Comparison of ENCODE assay signal across 18 cellular contexts in the genomic region with DNA sequence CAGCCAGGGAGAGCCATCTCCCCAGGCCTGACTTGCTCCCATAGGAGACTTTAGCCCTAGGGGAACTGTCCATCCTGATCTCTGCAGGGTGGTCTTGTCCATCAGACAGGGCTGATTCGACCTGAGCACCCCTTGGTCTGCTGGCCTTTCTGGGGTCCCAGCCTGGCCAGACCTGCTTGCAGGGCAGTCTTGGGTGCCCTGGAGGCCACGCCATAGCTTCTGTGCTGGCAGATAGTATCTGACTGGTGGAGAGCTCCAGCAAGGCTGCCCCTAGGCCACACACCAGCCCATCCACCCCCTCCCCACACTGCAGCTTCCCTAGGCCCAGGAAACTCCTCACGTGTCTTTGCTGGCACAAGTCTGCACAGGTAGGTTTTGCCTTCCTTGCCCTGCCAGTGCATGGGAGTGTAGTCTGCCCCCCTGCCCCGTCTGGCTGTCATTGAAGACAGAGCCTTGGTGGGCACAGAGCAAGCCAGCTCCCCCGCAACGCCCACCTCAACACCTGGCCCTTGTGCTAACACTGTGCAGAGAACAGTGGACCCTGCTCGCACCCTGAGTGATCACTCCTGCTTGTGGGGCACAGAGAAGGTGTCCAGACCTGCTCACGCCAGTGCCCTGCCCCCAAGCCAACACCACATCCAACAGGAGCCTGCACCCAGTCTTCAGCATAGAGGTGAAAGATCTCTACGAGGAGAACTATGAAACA.
"Had no signal": no experiment of that assay in that cellular context is flagged by ENCODE, and none has a peak within 500 bp of the region (broad histone marks: within the 10 kb centered on the region; RNA-seq: fewer than 3 reads in every experiment).

No MANE protein-coding gene starts in this region.

- H3K79me2 ChIP-seq: hepatocyte had no signal

- H3K4me1 ChIP-seq: pancreas had no signal

- H3K4me3 ChIP-seq: hepatocyte, mucosa of descending colon, pancreas had no signal

- ATAC-seq: mucosa of descending colon; naive thymus-derived CD8-positive, alpha-beta T cell; pancreas had no signal

- H2AFZ ChIP-seq: hepatocyte had no signal

- DNase-seq: erythroblast; foreskin melanocyte; head of caudate nucleus; kidney glomerular epithelial cell; mammary epithelial cell; mucosa of descending colon; naive thymus-derived CD8-positive, alpha-beta T cell; occipital lobe; pancreas; right cardiac atrium; small intestine; stimulated activated CD4-positive, alpha-beta T cell treated with anti-CD3 and anti-CD28 coated beads, Interleukin-12 subunit alpha, Interleukin-12 subunit beta, amount 100 ng/mL, for 4 hours; stimulated activated naive CD4-positive, alpha-beta T cell treated with Interleukin-2 at 50 U/mL for 16 hours; trophoblast cell had no signal

- H3K36me3 ChIP-seq: pancreas had no signal

- H3K9me3 ChIP-seq: pancreas had no signal

- H3K27ac Mint-ChIP-seq: dendritic cell treated with granulocyte-macrophage colony-stimulating factor and Interleukin-4, amounts not matched to agents 40 ng/mL and 50 ng/mL, for 4 days; progenitor cell of endocrine pancreas had no signal

- H3K4me2 ChIP-seq: hepatocyte had no signal

- H3K27ac ChIP-seq: hepatocyte, pancreas had no signal

- H3K27me3 ChIP-seq: hepatocyte, pancreas had no signal

- H3K4me3 Mint-ChIP-seq: dendritic cell treated with granulocyte-macrophage colony-stimulating factor and Interleukin-4, amounts not matched to agents 40 ng/mL and 50 ng/mL, for 4 days; naive thymus-derived CD8-positive, alpha-beta T cell; neural crest cell had no signal
